Comparison of ENCODE assay signal across 16 cellular contexts in the genomic region with DNA sequence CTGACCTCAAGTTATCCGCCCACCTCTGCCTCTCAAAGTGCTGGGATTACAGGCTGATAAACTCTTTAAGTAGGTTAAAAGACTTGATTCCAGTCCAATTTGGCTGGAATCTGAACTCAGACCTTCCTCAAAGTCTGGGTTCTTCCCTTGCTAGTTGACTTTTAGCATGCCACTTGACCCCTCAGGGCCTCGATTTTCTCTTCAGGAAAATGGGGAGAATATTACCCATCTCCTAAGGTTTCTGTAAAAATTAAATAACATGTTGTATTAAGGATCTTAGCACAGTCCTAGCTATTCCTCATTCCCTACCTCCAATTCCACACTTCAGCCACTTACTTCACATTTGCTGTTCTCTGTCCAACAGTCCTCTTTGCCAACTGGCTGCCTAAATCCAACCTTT. TPM values are rescaled to one million over a fixed set of nuclear protein-coding genes. Genes with fewer than 3 reads are reported as not detected.
DNase-seq lines count a peak whose midpoint lies in the region; ATAC-seq, FAIRE-seq and TF ChIP-seq lines count a peak whose summit lies in the region.
"Had no signal": no experiment of that assay in that cellular context is flagged by ENCODE, and none has a peak within 500 bp of the region (broad histone marks: within the 10 kb centered on the region; RNA-seq: fewer than 3 reads in every experiment).

No MANE protein-coding gene starts in this region.

- intact Hi-C loops in dorsolateral prefrontal cortex (cut with DNase I), result loop anchor here in 1 of 2 donors (10.0 kb wide), 1 partner anchor 77 kb away; no protein-coding TSS in a partner anchor

- TF ChIP-seq CTCF in A549 (IDR thresholded peaks at IDR 0.05) (no peak), HFFc6 (IDR thresholded peaks at IDR 0.05) (no peak), dorsolateral prefrontal cortex (IDR thresholded peaks at IDR 0.05 in 54 of 56, conservative IDR thresholded peaks at IDR 0.05 in 2 of 56; ENCODE audit: low read depth in 1 of 56, partially characterized antibody in 56 of 56) (no peak), nephron (IDR thresholded peaks at IDR 0.05; ENCODE audit: unreplicated experiment in 3 of 3) (no peak), GM13977 (IDR thresholded peaks at IDR 0.05; ENCODE audit: extremely low read depth, insufficient read depth, missing control alignments) (no peak)

- CTCF ChIA-PET in A549 (lab: Yijun Ruan, JAX), result no interaction called here

- H3K4me1 Mint-ChIP-seq in HFFc6 (ENCODE audit: low read depth) (peaks cover 41% of the 10 kb centered on the region), nephron (peaks cover 46% of the 10 kb centered on the region)

- H3K4me3 ChIP-seq in A549 (no peak overlapping the region), dorsolateral prefrontal cortex (peak overlapping the region in 31 of 59 donors; percentile 3 to 100 (median 91))
- H3K4me3 ChIP-seq: ovary had no signal

- H3K36me3 Mint-ChIP-seq in HFFc6 (ENCODE audit: low read depth) (peaks cover 25% of the 10 kb centered on the region), nephron (ENCODE audit: low read depth) (peaks cover 32% of the 10 kb centered on the region)

- 67% methylated on average over 2 of the region's 2 CpGs for WGBS in A549 (ENCODE audit: missing lambda C conversion rate)

- H3K27ac ChIP-seq in A549, result no peak overlapping the region
- H3K27ac ChIP-seq in dorsolateral prefrontal cortex, result peak overlapping the region in 5 of 59 donors; percentile 2 to 39 (median 23)
- H3K27ac ChIP-seq: ovary had no signal

- TF ChIP-seq EP300 in A549 (IDR thresholded peaks at IDR 0.05), result no peak

- no peak for TF ChIP-seq RAD21 in A549 (conservative IDR thresholded peaks at IDR 0.05 in 1 of 2, IDR thresholded peaks at IDR 0.05 in 1 of 2)

- H3K27me3 ChIP-seq in dorsolateral prefrontal cortex, result no peaks in the 10 kb centered on the region
- H3K27me3 ChIP-seq: ovary had no signal

- H3K9me3 Mint-ChIP-seq in HFFc6 (no peaks in the 10 kb centered on the region), nephron (no peaks in the 10 kb centered on the region)
- H3K9me3 Mint-ChIP-seq: stimulated activated naive CD8-positive, alpha-beta T cell treated with anti-CD3 and anti-CD28 coated beads, Interleukin-15, amount 100 ng/mL, for 72 hours had no signal

- peak overlapping the region; percentile 79 for H3K4me2 ChIP-seq in A549

- DNase-seq in A549 (ENCODE audit: low read depth in 1 of 2, low spot score in 1 of 2) (no peak), HFFc6 (no peak), dorsolateral prefrontal cortex (no peak), GM13977 (ENCODE audit: low spot score) (no peak)
- no peak for DNase-seq in stimulated activated naive CD4-positive, alpha-beta T cell (lab: John Stamatoyannopoulos, UW)
- DNase-seq in activated CD4-positive, alpha-beta T cell treated with anti-CD3 and anti-CD28 coated beads for 48 hours, result no peak
- DNase-seq: activated CD4-positive, alpha-beta T cell treated with anti-CD3 and anti-CD28 coated beads, Interleukin-2, amount 50 U/mL, for 4 hours; hippocampal formation; NCI-H1105 treated with DMSO at 0.1 percent for 48 hours; NCI-H2227 treated with DMSO at 0.1 percent for 48 hours; stimulated activated naive CD8-positive, alpha-beta T cell treated with anti-CD3 and anti-CD28 coated beads, Interleukin-15, amount 100 ng/mL, for 72 hours had no signal

- POLR2A ChIA-PET in A549 (lab: Yijun Ruan, JAX), result no interaction called here

- TF ChIP-seq POLR2A in A549 (IDR thresholded peaks at IDR 0.05; ENCODE audit: low read length), result no peak

- in situ Hi-C loops in GM13977 (cut with MboI; ENCODE audit: low pct_unique_long_range_greater_than_20kb, low sequenced_read_pairs, unreplicated experiment), result no loop called here

- H3K27me3 Mint-ChIP-seq in HFFc6 (ENCODE audit: insufficient read depth) (peaks cover 4% of the 10 kb centered on the region; the same call in 1 of the 2 replicates), nephron (ENCODE audit: low read depth) (no peaks in the 10 kb centered on the region)
- H3K27me3 Mint-ChIP-seq: stimulated activated naive CD8-positive, alpha-beta T cell treated with anti-CD3 and anti-CD28 coated beads, Interleukin-15, amount 100 ng/mL, for 72 hours had no signal

- peaks cover 31% of the 10 kb centered on the region for H3K4me1 ChIP-seq in A549

- ATAC-seq in A549 (no peak), GM21619 (IDR thresholded peaks at IDR 0.05; ENCODE audit: unreplicated experiment) (no peak)
- ATAC-seq: stimulated activated naive CD8-positive, alpha-beta T cell treated with anti-CD3 and anti-CD28 coated beads, Interleukin-15, amount 100 ng/mL, for 72 hours had no signal

- H3K4me3 Mint-ChIP-seq in HFFc6, result peak overlapping the region; percentile 94
- peak overlapping the region; percentile 96 to 97 (median 96) for H3K4me3 Mint-ChIP-seq in nephron

- H3K9me3 ChIP-seq in A549, result no peaks in the 10 kb centered on the region
- H3K9me3 ChIP-seq: ovary had no signal

- H3K27ac Mint-ChIP-seq in HFFc6 (no peak overlapping the region), nephron (peak overlapping the region in 1 of 3 experiments; percentile 96)

- no peak for FAIRE-seq in A549 (lab: Jason Lieb, UNC)
- FAIRE-seq: GM18507, GM19239 had no signal

TF ChIP-seq in A549, 52 proteins besides CTCF, POLR2A, EP300 and RAD21:
- no peak for TF ChIP-seq POLR2AphosphoS2 (conservative IDR thresholded peaks at IDR 0.05; ENCODE audit: low read length)
- no peak for TF ChIP-seq ZFP36 (IDR thresholded peaks at IDR 0.05; ENCODE audit: borderline replicate concordance, partially characterized antibody)
- TF ChIP-seq, protein P1, sequence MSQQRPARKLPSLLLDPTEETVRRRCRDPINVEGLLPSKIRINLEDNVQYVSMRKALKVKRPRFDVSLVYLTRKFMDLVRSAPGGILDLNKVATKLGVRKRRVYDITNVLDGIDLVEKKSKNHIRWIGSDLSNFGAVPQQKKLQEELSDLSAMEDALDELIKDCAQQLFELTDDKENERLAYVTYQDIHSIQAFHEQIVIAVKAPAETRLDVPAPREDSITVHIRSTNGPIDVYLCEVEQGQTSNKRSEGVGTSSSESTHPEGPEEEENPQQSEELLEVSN (IDR thresholded peaks at IDR 0.05; ENCODE audit: borderline replicate concordance, low read depth), result no peak
- no peak for TF ChIP-seq ZSCAN20 (CRISPR knock-in tag; IDR thresholded peaks at IDR 0.05)
- no peak for TF ChIP-seq EHMT2 (IDR thresholded peaks at IDR 0.05; ENCODE audit: low read depth)
- no peak for TF ChIP-seq HEYL (CRISPR knock-in tag; IDR thresholded peaks at IDR 0.05)
- TF ChIP-seq, protein P2, sequence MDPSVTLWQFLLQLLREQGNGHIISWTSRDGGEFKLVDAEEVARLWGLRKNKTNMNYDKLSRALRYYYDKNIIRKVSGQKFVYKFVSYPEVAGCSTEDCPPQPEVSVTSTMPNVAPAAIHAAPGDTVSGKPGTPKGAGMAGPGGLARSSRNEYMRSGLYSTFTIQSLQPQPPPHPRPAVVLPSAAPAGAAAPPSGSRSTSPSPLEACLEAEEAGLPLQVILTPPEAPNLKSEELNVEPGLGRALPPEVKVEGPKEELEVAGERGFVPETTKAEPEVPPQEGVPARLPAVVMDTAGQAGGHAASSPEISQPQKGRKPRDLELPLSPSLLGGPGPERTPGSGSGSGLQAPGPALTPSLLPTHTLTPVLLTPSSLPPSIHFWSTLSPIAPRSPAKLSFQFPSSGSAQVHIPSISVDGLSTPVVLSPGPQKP (IDR thresholded peaks at IDR 0.05; ENCODE audit: low read depth, low read length), result no peak

RNA-seq across cellular contexts. Expression of a gene that starts 1.9 kb away (rescaled TPM):
- polyA plus RNA-seq in A549 (2011; rRNA removed), result 40.1 and 41.6 TPM in 2 replicates
- polyA plus RNA-seq in A549 (2012; cell fraction: cytosol; rRNA removed), result 45.7 and 51.2 TPM in 2 replicates
- 252 and 263 TPM in 2 replicates for polyA plus RNA-seq in A549 (2012; cell fraction: nucleus; rRNA removed)
- 47.8 to 54.2 TPM (median 51.8 TPM) in 3 replicates for polyA plus RNA-seq in A549 (2017; fragmentation: RNase III; extraction: RNeasy Plus Mini Kit Qiagen cat#74134 plus additional on column Dnase treatment)
- polyA minus RNA-seq in A549 (2011; rRNA and poly(A)+ RNA removed), result 100 and 110 TPM in 2 replicates
- 10 to 100 TPM; 66.6 to 86.1 (median 80.3) TPM for total RNA-seq in HFFc6 (2021; fragmentation: NEBNext Ultra II Directional; extraction: Animal tissue kit (Norgen Biotek cat#: 25700))
- 100 to 1,000 TPM in 78 of 120 experiments, 10 to 100 TPM in 42; 73.8 to 145 (median 105) TPM for total RNA-seq in dorsolateral prefrontal cortex

RNA-seq across cellular contexts. Expression of a gene that starts 2.1 kb away (rescaled TPM):
- polyA plus RNA-seq in A549 (2011; rRNA removed) (27.1 and 27.9 TPM in 2 replicates), A549 (2017; fragmentation: RNase III; extraction: RNeasy Plus Mini Kit Qiagen cat#74134 plus additional on column Dnase treatment) (12.8 to 13.5 TPM (median 13.4 TPM) in 3 replicates)
- polyA plus RNA-seq in A549 (2012; cell fraction: cytosol; rRNA removed), result 17.1 and 18.5 TPM in 2 replicates
- polyA plus RNA-seq in A549 (2012; cell fraction: nucleus; rRNA removed), result 77.9 and 87.4 TPM in 2 replicates
- 31.7 and 45.8 TPM in 2 replicates for polyA minus RNA-seq in A549 (2011; rRNA and poly(A)+ RNA removed)
- 10 to 100 TPM; 18.6 to 24.1 (median 19.9) TPM for total RNA-seq in HFFc6 (2021; fragmentation: NEBNext Ultra II Directional; extraction: Animal tissue kit (Norgen Biotek cat#: 25700))
- 10 to 100 TPM; 21.9 to 55.1 (median 35.8) TPM for total RNA-seq in dorsolateral prefrontal cortex
